8 cellular contexts compared by ENCODE assay signal in genomic region chr5:131796793-131797693, GRCh38. TPM values are rescaled to one million over a fixed set of nuclear protein-coding genes. Genes with fewer than 3 reads are reported as not detected.
DNase-seq lines count a peak whose midpoint lies in the region; ATAC-seq and TF ChIP-seq lines count a peak whose summit lies in the region.

Gene FNIP1 (minus strand): TSS chr5:131797017. CDS start chr5:131796921, 96 bp downstream.

- H3K27ac ChIP-seq in C4-2B = peak within 1 kb of the TSS; percentile 93
- H3K27ac ChIP-seq in liver (ENCODE audit: low read depth in 1 of 2, low read length in 2 of 2) = peak within 1 kb of the TSS; percentile 97 to 99

- no peaks in the 10 kb centered on the region for H3K27me3 ChIP-seq in liver (ENCODE audit: control insufficient read depth in 4 of 4, insufficient read depth in 4 of 4, low read length in 3 of 4)

- no peaks in the 10 kb centered on the region for H3K36me3 ChIP-seq in liver (ENCODE audit: control insufficient read depth in 4 of 4, insufficient read depth in 3 of 4, low read depth in 1 of 4, low read length in 3 of 4)

- peak within 1 kb of the TSS; percentile 85 to 95 (median 88) for H3K4me3 ChIP-seq in liver (ENCODE audit: low read depth in 1 of 3, low read length in 3 of 3)

- H3K9me3 ChIP-seq in liver (ENCODE audit: control insufficient read depth in 4 of 4, low read length in 3 of 4) = no peaks in the 10 kb centered on the region

- peaks cover 4 to 23% (median 12%) of the 10 kb centered on the region in 4 donors for H3K4me1 ChIP-seq in liver (ENCODE audit: control insufficient read depth in 4 of 4, insufficient read depth in 4 of 4, low read length in 3 of 4)

- DNase-seq in NCI-H774 (lab: John Stamatoyannopoulos, UW) (peak; percentile 97), dermis blood vessel endothelial cell (peak; percentile 99)
- peak; percentile 98 for DNase-seq in activated CD4-positive, alpha-beta T cell treated with anti-CD3 and anti-CD28 coated beads, Interleukin-2, amount 50 U/mL, for 4 hours
- DNase-seq in stimulated activated CD4-positive, alpha-beta T cell treated with anti-CD3 and anti-CD28 coated beads, Interleukin-4, amount 100 ng/mL, for 24 hours = peak; percentile 99

- WGBS in liver = under 1% methylated on average over 79 of the region's 79 CpGs

- ATAC-seq in GM19395 (IDR thresholded peaks at IDR 0.05; ENCODE audit: unreplicated experiment) = peak; percentile 93
- peak; percentile 91 for ATAC-seq in HG03565 (IDR thresholded peaks at IDR 0.05; ENCODE audit: unreplicated experiment)

- TF ChIP-seq RAD21 in liver (IDR thresholded peaks at IDR 0.05) = no peak

- TF ChIP-seq CTCF in C4-2B (conservative IDR thresholded peaks at IDR 0.05) = no peak
- no peak for TF ChIP-seq CTCF in liver (IDR thresholded peaks at IDR 0.05; ENCODE audit: low read depth, low read length, missing input control)

- peak within 1 kb of the TSS; percentile 89 to 93 for H3K9ac ChIP-seq in liver (ENCODE audit: low read depth in 1 of 2, low read length in 2 of 2)

TF ChIP-seq in liver, 16 proteins besides CTCF, POLR2A, EP300 and RAD21:
- TF ChIP-seq SP1 (IDR thresholded peaks at IDR 0.05) (peak; percentile 69), YY1 (IDR thresholded peaks at IDR 0.05) (peak; percentile 53), FOXA1 (IDR thresholded peaks at IDR 0.05) (peak; percentile 55), JUND (IDR thresholded peaks at IDR 0.05) (peak in 1 of 2 donors; percentile 77), TAF1 (conservative IDR thresholded peaks at IDR 0.05) (peak; percentile 78), GABPA (IDR thresholded peaks at IDR 0.05 in 1 of 2, conservative IDR thresholded peaks at IDR 0.05 in 1 of 2) (no peak), EGR1 (IDR thresholded peaks at IDR 0.05; ENCODE audit: low read depth in 2 of 2) (peak; percentile 74 to 97), NR2F2 (IDR thresholded peaks at IDR 0.05) (no peak), FOXA2 (IDR thresholded peaks at IDR 0.05) (no peak), RXRA (IDR thresholded peaks at IDR 0.05) (peak; percentile 27 to 54), HNF4A (conservative IDR thresholded peaks at IDR 0.05) (peak; percentile 37 to 77), HNF4G (IDR thresholded peaks at IDR 0.05) (peak; percentile 52)
- TF ChIP-seq, protein P1, sequence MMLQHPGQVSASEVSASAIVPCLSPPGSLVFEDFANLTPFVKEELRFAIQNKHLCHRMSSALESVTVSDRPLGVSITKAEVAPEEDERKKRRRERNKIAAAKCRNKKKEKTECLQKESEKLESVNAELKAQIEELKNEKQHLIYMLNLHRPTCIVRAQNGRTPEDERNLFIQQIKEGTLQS (IDR thresholded peaks at IDR 0.05) = no peak
- TF ChIP-seq, protein P2, sequence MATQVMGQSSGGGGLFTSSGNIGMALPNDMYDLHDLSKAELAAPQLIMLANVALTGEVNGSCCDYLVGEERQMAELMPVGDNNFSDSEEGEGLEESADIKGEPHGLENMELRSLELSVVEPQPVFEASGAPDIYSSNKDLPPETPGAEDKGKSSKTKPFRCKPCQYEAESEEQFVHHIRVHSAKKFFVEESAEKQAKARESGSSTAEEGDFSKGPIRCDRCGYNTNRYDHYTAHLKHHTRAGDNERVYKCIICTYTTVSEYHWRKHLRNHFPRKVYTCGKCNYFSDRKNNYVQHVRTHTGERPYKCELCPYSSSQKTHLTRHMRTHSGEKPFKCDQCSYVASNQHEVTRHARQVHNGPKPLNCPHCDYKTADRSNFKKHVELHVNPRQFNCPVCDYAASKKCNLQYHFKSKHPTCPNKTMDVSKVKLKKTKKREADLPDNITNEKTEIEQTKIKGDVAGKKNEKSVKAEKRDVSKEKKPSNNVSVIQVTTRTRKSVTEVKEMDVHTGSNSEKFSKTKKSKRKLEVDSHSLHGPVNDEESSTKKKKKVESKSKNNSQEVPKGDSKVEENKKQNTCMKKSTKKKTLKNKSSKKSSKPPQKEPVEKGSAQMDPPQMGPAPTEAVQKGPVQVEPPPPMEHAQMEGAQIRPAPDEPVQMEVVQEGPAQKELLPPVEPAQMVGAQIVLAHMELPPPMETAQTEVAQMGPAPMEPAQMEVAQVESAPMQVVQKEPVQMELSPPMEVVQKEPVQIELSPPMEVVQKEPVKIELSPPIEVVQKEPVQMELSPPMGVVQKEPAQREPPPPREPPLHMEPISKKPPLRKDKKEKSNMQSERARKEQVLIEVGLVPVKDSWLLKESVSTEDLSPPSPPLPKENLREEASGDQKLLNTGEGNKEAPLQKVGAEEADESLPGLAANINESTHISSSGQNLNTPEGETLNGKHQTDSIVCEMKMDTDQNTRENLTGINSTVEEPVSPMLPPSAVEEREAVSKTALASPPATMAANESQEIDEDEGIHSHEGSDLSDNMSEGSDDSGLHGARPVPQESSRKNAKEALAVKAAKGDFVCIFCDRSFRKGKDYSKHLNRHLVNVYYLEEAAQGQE (IDR thresholded peaks at IDR 0.05) = peak; percentile 86
- TF ChIP-seq, protein P3, sequence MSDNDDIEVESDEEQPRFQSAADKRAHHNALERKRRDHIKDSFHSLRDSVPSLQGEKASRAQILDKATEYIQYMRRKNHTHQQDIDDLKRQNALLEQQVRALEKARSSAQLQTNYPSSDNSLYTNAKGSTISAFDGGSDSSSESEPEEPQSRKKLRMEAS (IDR thresholded peaks at IDR 0.05) = peak; percentile 58
- TF ChIP-seq, protein P4, sequence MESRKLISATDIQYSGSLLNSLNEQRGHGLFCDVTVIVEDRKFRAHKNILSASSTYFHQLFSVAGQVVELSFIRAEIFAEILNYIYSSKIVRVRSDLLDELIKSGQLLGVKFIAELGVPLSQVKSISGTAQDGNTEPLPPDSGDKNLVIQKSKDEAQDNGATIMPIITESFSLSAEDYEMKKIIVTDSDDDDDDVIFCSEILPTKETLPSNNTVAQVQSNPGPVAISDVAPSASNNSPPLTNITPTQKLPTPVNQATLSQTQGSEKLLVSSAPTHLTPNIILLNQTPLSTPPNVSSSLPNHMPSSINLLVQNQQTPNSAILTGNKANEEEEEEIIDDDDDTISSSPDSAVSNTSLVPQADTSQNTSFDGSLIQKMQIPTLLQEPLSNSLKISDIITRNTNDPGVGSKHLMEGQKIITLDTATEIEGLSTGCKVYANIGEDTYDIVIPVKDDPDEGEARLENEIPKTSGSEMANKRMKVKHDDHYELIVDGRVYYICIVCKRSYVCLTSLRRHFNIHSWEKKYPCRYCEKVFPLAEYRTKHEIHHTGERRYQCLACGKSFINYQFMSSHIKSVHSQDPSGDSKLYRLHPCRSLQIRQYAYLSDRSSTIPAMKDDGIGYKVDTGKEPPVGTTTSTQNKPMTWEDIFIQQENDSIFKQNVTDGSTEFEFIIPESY (IDR thresholded peaks at IDR 0.05) = no peak

RNA-seq across cellular contexts. Expression of gene FNIP1, which starts in this region (rescaled TPM):
- total RNA-seq in dermis blood vessel endothelial cell (30.2 and 37.3 TPM in 2 replicates), liver (10 to 100 TPM; 18.0 to 34.0 TPM)
- polyA plus RNA-seq in liver = 1 to 10 TPM; 3.7 to 9.7 TPM

Comparison
In these comparisons a context has a peak if more than half of its experiments do, and no peak if none do; other contexts are left out.
1. Peak in every context shown above with its lines: DNase-seq, ATAC-seq, H3K4me3 ChIP-seq and H3K27ac ChIP-seq.